ENCODE assay signal across 8 cellular contexts in the genomic region with DNA sequence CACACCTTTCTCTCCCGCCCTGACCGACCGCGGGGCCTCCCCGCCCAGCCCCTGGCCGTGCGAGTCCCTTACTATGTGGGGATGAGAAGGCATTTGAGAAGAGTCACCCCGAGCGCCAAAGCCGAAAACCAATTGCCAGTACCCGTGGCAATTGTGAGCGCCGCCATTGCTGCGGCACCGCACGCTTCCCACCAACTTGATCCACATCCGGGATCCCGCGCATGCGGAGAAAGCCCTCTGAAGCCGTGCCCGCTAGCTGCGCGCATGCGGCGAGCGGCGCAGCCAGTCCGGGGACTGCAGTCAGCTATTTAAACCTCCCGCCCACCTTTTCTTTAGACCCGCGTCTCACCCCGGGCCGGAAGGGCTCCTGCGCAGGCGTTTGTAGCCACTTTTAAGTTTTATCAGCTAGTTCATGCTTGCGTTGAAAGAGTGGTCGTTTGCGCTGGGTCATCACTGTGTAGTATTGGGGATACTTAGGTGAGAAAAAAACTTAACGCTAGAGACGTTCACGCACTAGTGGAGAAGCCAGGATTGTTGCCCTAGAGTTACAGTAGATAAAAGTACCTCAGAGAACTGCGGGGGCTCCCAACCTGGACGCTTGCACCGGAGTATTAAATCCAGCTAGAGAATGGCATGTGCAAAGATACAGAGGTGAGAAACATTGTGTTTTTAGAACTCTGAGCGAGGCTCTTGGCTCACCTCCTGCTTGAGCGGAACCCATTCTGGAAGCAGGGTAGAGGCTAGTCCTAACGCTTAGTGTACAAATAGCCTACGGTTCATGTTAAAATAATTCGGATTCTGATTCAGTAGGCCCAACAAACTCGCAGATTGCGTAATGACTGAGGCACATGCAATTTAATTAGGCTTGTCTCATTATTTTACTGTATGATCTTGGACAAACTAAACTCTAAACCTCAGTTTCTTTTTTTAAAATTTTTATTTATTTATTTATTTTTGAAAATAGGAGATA. TPM values are rescaled to one million over a fixed set of nuclear protein-coding genes. Genes with fewer than 3 reads are reported as not detected.
A peak's percentile ranks its signal among the peaks of the same experiment; 100 is the strongest.
DNase-seq lines count a peak whose midpoint lies in the region; ATAC-seq and TF ChIP-seq lines count a peak whose summit lies in the region.

A gene (minus strand): TSS at position 205 of the 970 bp plus-strand sequence. CDS start 38 bp downstream, at position 167.

- H3K4me2 ChIP-seq in DOHH2 (ENCODE audit: low read length) (peak within 1 kb of the TSS; percentile 88), GM23338 (peak within 1 kb of the TSS; percentile 86), fibroblast of lung (ENCODE audit: extremely low read depth, insufficient read depth, low read length) (peak within 1 kb of the TSS; percentile 96)

- H3F3A ChIP-seq in DOHH2 (ENCODE audit: control insufficient read depth, insufficient read depth) (no peaks in the 10 kb centered on the region), GM23338 (replicated peaks; ENCODE audit: low read depth) (no peaks in the 10 kb centered on the region)

- TF ChIP-seq CTCF in DOHH2 (IDR thresholded peaks at IDR 0.05; ENCODE audit: low read depth, low read length, poor library complexity, severe bottlenecking): no peak
- TF ChIP-seq CTCF in GM23338 (conservative IDR thresholded peaks at IDR 0.05; ENCODE audit: low read depth in 2 of 2): no peak
- TF ChIP-seq CTCF in fibroblast of lung (conservative IDR thresholded peaks at IDR 0.05 in 1 of 2, IDR thresholded peaks at IDR 0.05 in 1 of 2; ENCODE audit: low read depth in 1 of 2, low read length in 2 of 2): no peak
- no peak for TF ChIP-seq CTCF in natural killer cell (IDR thresholded peaks at IDR 0.05)

- H3K36me3 Mint-ChIP-seq in GM23338 (ENCODE audit: low read depth): peaks cover 67% of the 10 kb centered on the region
- peaks cover 68% of the 10 kb centered on the region for H3K36me3 Mint-ChIP-seq in activated T-helper 17 cell treated with anti-CD3 and anti-CD28 coated beads, Interleukin-2, amount 50 U/mL, for 72 hours (ENCODE audit: low read depth)
- no peaks in the 10 kb centered on the region for H3K36me3 Mint-ChIP-seq in natural killer cell

- intact Hi-C loops in natural killer cell (cut with micrococcal nuclease): loop anchor here (1.0 kb wide), 2 partner anchors 49 to 145 kb away; a partner anchor contains a TSS

- H3K9me2 ChIP-seq in DOHH2 (replicated peaks; ENCODE audit: control insufficient read depth, low read length): no peaks in the 10 kb centered on the region
- no peaks in the 10 kb centered on the region for H3K9me2 ChIP-seq in GM23338 (ENCODE audit: insufficient read depth)

- H3K9ac ChIP-seq in fibroblast of lung (ENCODE audit: insufficient read depth, low read length): peak within 1 kb of the TSS; percentile 89

- H3K9me3 ChIP-seq in DOHH2 (ENCODE audit: control insufficient read depth, insufficient read depth, low read length) (no peaks in the 10 kb centered on the region), fibroblast of lung (ENCODE audit: control insufficient read depth, insufficient read depth, low read depth, low read length) (no peaks in the 10 kb centered on the region)

- peak within 1 kb of the TSS; percentile 82 for H3K4me3 Mint-ChIP-seq in GM23338
- H3K4me3 Mint-ChIP-seq in activated T-helper 17 cell treated with anti-CD3 and anti-CD28 coated beads, Interleukin-2, amount 50 U/mL, for 72 hours: peak within 1 kb of the TSS; percentile 91
- peak within 1 kb of the TSS; percentile 95 for H3K4me3 Mint-ChIP-seq in natural killer cell

- ATAC-seq in GM23338: peak; percentile 98
- peak; percentile 92 for ATAC-seq in activated T-helper 17 cell treated with anti-CD3 and anti-CD28 coated beads, Interleukin-2, amount 50 U/mL, for 72 hours (replicated peaks)
- ATAC-seq in natural killer cell: peak; percentile 96 to 97 (median 96)

- no peaks in the 10 kb centered on the region for H3K27me3 ChIP-seq in DOHH2 (ENCODE audit: control insufficient read depth, low read length)
- H3K27me3 ChIP-seq in GM23338 (ENCODE audit: insufficient read depth): no peaks in the 10 kb centered on the region
- H3K27me3 ChIP-seq in fibroblast of lung (ENCODE audit: control insufficient read depth, insufficient read depth, low read length): no peaks in the 10 kb centered on the region

- peaks cover 44% of the 10 kb centered on the region for H3K36me3 ChIP-seq in DOHH2 (ENCODE audit: control insufficient read depth, low read length)
- peaks cover 8% of the 10 kb centered on the region; the same call in 1 of the 2 replicates for H3K36me3 ChIP-seq in GM23338 (ENCODE audit: insufficient read depth)
- peaks cover 5% of the 10 kb centered on the region for H3K36me3 ChIP-seq in fibroblast of lung (ENCODE audit: control insufficient read depth, insufficient read depth, low read length)

- H3K27ac Mint-ChIP-seq in GM23338 (peak within 1 kb of the TSS; percentile 99), natural killer cell (peak within 1 kb of the TSS; percentile 80 to 91)
- peak within 1 kb of the TSS; percentile 89 for H3K27ac Mint-ChIP-seq in activated T-helper 17 cell treated with anti-CD3 and anti-CD28 coated beads, Interleukin-2, amount 50 U/mL, for 72 hours

- peak within 1 kb of the TSS; percentile 58 for H3K27ac ChIP-seq in DOHH2 (ENCODE audit: low read depth, low read length)
- peak within 1 kb of the TSS; percentile 83 for H3K27ac ChIP-seq in GM23338 (ENCODE audit: low read depth)
- H3K27ac ChIP-seq in fibroblast of lung (ENCODE audit: insufficient read depth, low read length): peak within 1 kb of the TSS; percentile 91

- no peaks in the 10 kb centered on the region for H4K20me1 ChIP-seq in DOHH2 (ENCODE audit: control insufficient read depth, insufficient read depth, low read depth, low read length)
- peaks cover 4% of the 10 kb centered on the region; the same call in 1 of the 2 replicates for H4K20me1 ChIP-seq in GM23338 (replicated peaks; ENCODE audit: insufficient read depth)
- H4K20me1 ChIP-seq in fibroblast of lung (ENCODE audit: control insufficient read depth, extremely low read depth, insufficient read depth, low read length): no peaks in the 10 kb centered on the region

- H3K4me1 ChIP-seq in DOHH2 (ENCODE audit: control insufficient read depth, low read length) (peaks cover 36% of the 10 kb centered on the region), GM23338 (ENCODE audit: insufficient read depth) (peaks cover 13% of the 10 kb centered on the region; the same call in 1 of the 2 replicates), fibroblast of lung (ENCODE audit: control insufficient read depth, extremely low read depth, insufficient read depth, low read length) (peaks cover 4% of the 10 kb centered on the region)

- H3K27me3 Mint-ChIP-seq in GM23338 (ENCODE audit: insufficient read depth, low read depth, poor library complexity): peaks cover 3% of the 10 kb centered on the region
- H3K27me3 Mint-ChIP-seq in activated T-helper 17 cell treated with anti-CD3 and anti-CD28 coated beads, Interleukin-2, amount 50 U/mL, for 72 hours: no peaks in the 10 kb centered on the region
- no peaks in the 10 kb centered on the region for H3K27me3 Mint-ChIP-seq in natural killer cell (ENCODE audit: low read depth in 2 of 2)

- H3K79me2 ChIP-seq in DOHH2 (ENCODE audit: control insufficient read depth, low read length) (peaks cover 57% of the 10 kb centered on the region), GM23338 (replicated peaks; ENCODE audit: insufficient read depth) (peaks cover 59% of the 10 kb centered on the region), fibroblast of lung (ENCODE audit: control insufficient read depth, insufficient read depth, low read length) (peaks cover 18% of the 10 kb centered on the region)

- peaks cover 3% of the 10 kb centered on the region; the same call in 2 of the 3 replicates for H3K9me3 Mint-ChIP-seq in GM23338
- H3K9me3 Mint-ChIP-seq in activated T-helper 17 cell treated with anti-CD3 and anti-CD28 coated beads, Interleukin-2, amount 50 U/mL, for 72 hours: no peaks in the 10 kb centered on the region
- H3K9me3 Mint-ChIP-seq in natural killer cell: no peaks in the 10 kb centered on the region

- H3K4me3 ChIP-seq in DOHH2 (ENCODE audit: low read length) (peak within 1 kb of the TSS; percentile 96), GM23338 (peak within 1 kb of the TSS; percentile 76), fibroblast of lung (replicated peaks in 1 of 4; ENCODE audit: control extremely low read depth in 1 of 4, insufficient read depth in 1 of 4, low read depth in 3 of 4, low read length in 4 of 4) (peak within 1 kb of the TSS; percentile 81 to 97 (median 92))

- DNase-seq in GM23338 (ENCODE audit: low spot score) (peak; percentile 98), LHCN-M2 (ENCODE audit: low read depth) (peak; percentile 93), RPMI8226 (peak; percentile 99), fibroblast of lung (ENCODE audit: low read depth in 2 of 2) (peak; percentile 94 to 95), natural killer cell (peak; percentile 96)
- peak; percentile 94 for DNase-seq in stimulated activated naive CD4-positive, alpha-beta T cell treated with Interleukin-2 at 50 U/mL for 16 hours (lab: John Stamatoyannopoulos, UW)

- H3K4me1 Mint-ChIP-seq in GM23338 (peaks cover 15% of the 10 kb centered on the region), natural killer cell (peaks cover 29 to 30% of the 10 kb centered on the region in 2 donors)
- peaks cover 21% of the 10 kb centered on the region for H3K4me1 Mint-ChIP-seq in activated T-helper 17 cell treated with anti-CD3 and anti-CD28 coated beads, Interleukin-2, amount 50 U/mL, for 72 hours

- H2AFZ ChIP-seq in GM23338 (peak within 1 kb of the TSS; percentile 52), fibroblast of lung (ENCODE audit: low read length) (peak within 1 kb of the TSS; percentile 98)

TF ChIP-seq in GM23338, 12 proteins besides CTCF, POLR2A, EP300 and RAD21 (continues in another document):
- TF ChIP-seq CREB1 (CRISPR knock-in tag; IDR thresholded peaks at IDR 0.05; ENCODE audit: low read depth) (peak; percentile 61), JUNB (IDR thresholded peaks at IDR 0.05; ENCODE audit: unreplicated experiment) (no peak), POLR2AphosphoS5 (IDR thresholded peaks at IDR 0.05; ENCODE audit: low read depth) (peak; percentile 88)

RNA-seq across cellular contexts. Expression of the gene that starts here (rescaled TPM):
- 89.0 and 94.3 TPM in 2 replicates for total RNA-seq in GM23338 (2014; rRNA removed; shearing (Covaris generic))
- polyA plus RNA-seq in GM23338 (2016; fragmentation: Nextera tagmentation; extraction: Ambion mirVana): 125 and 130 TPM in 2 replicates
- total RNA-seq in LHCN-M2 (2014; rRNA removed): 71.2 and 83.8 TPM in 2 replicates
- 38.6 TPM for polyA plus RNA-seq in LHCN-M2 (2012)
- 10 to 100 TPM; 38.3 to 70.2 TPM for total RNA-seq in activated T-helper 17 cell treated with anti-CD3 and anti-CD28 coated beads, Interleukin-2, amount 50 U/mL, for 72 hours
- total RNA-seq in fibroblast of lung: 30.3 and 33.7 TPM in 2 replicates
- 49.6 and 62.5 TPM in 2 replicates for polyA plus RNA-seq in fibroblast of lung
- 26.6 and 37.7 TPM in 2 replicates for polyA plus RNA-seq in fibroblast of lung (2012)
- 37.0 and 47.4 TPM in 2 replicates for polyA minus RNA-seq in fibroblast of lung (ENCODE audit: low replicate concordance)
- total RNA-seq in natural killer cell: 10 to 100 TPM; 19.2 to 20.1 (median 19.8) TPM

Comparison
In these comparisons a context has a peak if more than half of its experiments do, and no peak if none do; other contexts are left out.
1. Peak in every context shown above with its lines: DNase-seq, ATAC-seq, H3K4me3 ChIP-seq and H3K27ac ChIP-seq.